In the genomic region with DNA sequence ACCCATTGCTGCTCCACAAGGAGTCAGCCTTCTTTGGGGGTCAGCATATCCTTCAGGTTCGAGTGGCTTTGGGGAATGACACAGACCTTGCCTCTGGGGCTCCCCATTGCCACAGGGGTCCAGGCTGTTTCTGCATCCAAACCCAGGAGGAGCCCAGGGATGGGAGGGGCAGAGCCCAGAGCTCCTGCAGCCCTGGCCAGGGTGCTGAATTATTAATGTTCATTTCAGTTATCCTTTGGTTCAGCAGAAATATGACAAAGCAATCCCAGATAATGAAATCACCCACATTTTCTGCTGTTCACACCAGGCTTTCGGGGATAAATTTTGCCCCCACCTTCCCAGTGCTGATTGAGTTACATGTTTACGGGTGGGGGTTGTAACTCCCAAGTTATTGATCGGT, we compare ENCODE assay signal across 1 cellular context.
TF ChIP-seq lines count a peak whose summit lies in the region.

No MANE protein-coding gene starts in this region.

TF ChIP-seq in A549, 52 proteins besides CTCF, POLR2A, EP300 and RAD21 (continued from another document):
- TF ChIP-seq, protein P1, sequence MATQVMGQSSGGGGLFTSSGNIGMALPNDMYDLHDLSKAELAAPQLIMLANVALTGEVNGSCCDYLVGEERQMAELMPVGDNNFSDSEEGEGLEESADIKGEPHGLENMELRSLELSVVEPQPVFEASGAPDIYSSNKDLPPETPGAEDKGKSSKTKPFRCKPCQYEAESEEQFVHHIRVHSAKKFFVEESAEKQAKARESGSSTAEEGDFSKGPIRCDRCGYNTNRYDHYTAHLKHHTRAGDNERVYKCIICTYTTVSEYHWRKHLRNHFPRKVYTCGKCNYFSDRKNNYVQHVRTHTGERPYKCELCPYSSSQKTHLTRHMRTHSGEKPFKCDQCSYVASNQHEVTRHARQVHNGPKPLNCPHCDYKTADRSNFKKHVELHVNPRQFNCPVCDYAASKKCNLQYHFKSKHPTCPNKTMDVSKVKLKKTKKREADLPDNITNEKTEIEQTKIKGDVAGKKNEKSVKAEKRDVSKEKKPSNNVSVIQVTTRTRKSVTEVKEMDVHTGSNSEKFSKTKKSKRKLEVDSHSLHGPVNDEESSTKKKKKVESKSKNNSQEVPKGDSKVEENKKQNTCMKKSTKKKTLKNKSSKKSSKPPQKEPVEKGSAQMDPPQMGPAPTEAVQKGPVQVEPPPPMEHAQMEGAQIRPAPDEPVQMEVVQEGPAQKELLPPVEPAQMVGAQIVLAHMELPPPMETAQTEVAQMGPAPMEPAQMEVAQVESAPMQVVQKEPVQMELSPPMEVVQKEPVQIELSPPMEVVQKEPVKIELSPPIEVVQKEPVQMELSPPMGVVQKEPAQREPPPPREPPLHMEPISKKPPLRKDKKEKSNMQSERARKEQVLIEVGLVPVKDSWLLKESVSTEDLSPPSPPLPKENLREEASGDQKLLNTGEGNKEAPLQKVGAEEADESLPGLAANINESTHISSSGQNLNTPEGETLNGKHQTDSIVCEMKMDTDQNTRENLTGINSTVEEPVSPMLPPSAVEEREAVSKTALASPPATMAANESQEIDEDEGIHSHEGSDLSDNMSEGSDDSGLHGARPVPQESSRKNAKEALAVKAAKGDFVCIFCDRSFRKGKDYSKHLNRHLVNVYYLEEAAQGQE (IDR thresholded peaks at IDR 0.05): peak; percentile 50; the same call in 1 of the 2 replicates
- TF ChIP-seq MAX (IDR thresholded peaks at IDR 0.05) (no peak), MAFK (IDR thresholded peaks at IDR 0.05; ENCODE audit: partially characterized antibody) (no peak), HOXB5 (CRISPR knock-in tag; IDR thresholded peaks at IDR 0.05) (no peak)
